Comparison of ENCODE assay signal across 9 cellular contexts in genomic region chr11:130427581-130428211, GRCh38. TPM values are rescaled to one million over a fixed set of nuclear protein-coding genes. Genes with fewer than 3 reads are reported as not detected.
A peak's percentile ranks its signal among the peaks of the same experiment; 100 is the strongest.
DNase-seq lines count a peak whose midpoint lies in the region; ATAC-seq and FAIRE-seq lines count a peak whose summit lies in the region.
"Had no signal": no experiment of that assay in that cellular context is flagged by ENCODE, and none has a peak within 500 bp of the region (broad histone marks: within the 10 kb centered on the region; RNA-seq: fewer than 3 reads in every experiment).

No MANE protein-coding gene starts in this region.

- H3K27ac ChIP-seq in aorta (ENCODE audit: low read depth in 1 of 2, low read length in 2 of 2), result no peak overlapping the region

- no peaks in the 10 kb centered on the region for H3K9me3 ChIP-seq in aorta (ENCODE audit: control insufficient read depth, low read length)

- 0 to 1% methylated on average over 65 to 72 of the region's 72 CpGs for WGBS in aorta, 2 donors

- H3K27me3 ChIP-seq in aorta (ENCODE audit: control insufficient read depth in 1 of 2, insufficient read depth in 2 of 2, low read length in 1 of 2), result no peaks in the 10 kb centered on the region

- H3K4me1 ChIP-seq in aorta (ENCODE audit: control insufficient read depth in 1 of 2, insufficient read depth in 2 of 2, low read length in 2 of 2), result no peaks in the 10 kb centered on the region

- FAIRE-seq in HTR-8/SVneo (lab: Jason Lieb, UNC), result no peak

- intact Hi-C loops in Right ventricle myocardium inferior (cut with DNase I), result no loop called here
- intact Hi-C loops in cardiac septum (cut with DNase I), result loop anchor here (2.0 to 5.0 kb wide), 2 partner anchors 37 to 215 kb away; no protein-coding TSS in a partner anchor
- intact Hi-C loops in aorta (cut with DNase I), result loop anchor here (2.0 to 5.0 kb wide), 4 partner anchors 35 to 490 kb away; partner anchors contain the start of gene SNX19 (in 1 of the 2)

- no peak for ATAC-seq in Right ventricle myocardium inferior
- ATAC-seq in aorta (ENCODE audit: low FRiP score), result no peak

- H3K36me3 ChIP-seq in aorta (ENCODE audit: control insufficient read depth in 1 of 2, insufficient read depth in 2 of 2, low read length in 1 of 2), result no peaks in the 10 kb centered on the region

- DNase-seq in Right ventricle myocardium inferior (ENCODE audit: missing footprints), result peak; percentile 62
- no peak for DNase-seq in cardiac septum (ENCODE audit: low spot score)
- DNase-seq in dermis blood vessel endothelial cell, result peak; percentile 14
- peak; percentile 26 for DNase-seq in midbrain (lab: John Stamatoyannopoulos, UW)
- peak in 1 of 2 donors; percentile 86 for DNase-seq in aorta
- DNase-seq in HTR-8/SVneo (ENCODE audit: insufficient read length, low spot score), result no peak
- no peak for DNase-seq in NK-92 (lab: John Stamatoyannopoulos, UW; ENCODE audit: unreplicated experiment)
- no peak for DNase-seq in HCEC 1CT

- H3K4me3 ChIP-seq in aorta (ENCODE audit: low read length in 2 of 2), result peak overlapping the region; percentile 66 to 70

RNA-seq across cellular contexts. Expression of gene ADAMTS8, which starts 0.7 kb away (rescaled TPM):
- total RNA-seq in Right ventricle myocardium inferior (0.57 TPM), cardiac septum (3.9 TPM), dermis blood vessel endothelial cell (not detected in 2 replicates), aorta (10 to 100 TPM in 1 of 2 donors, 1 to 10 TPM in 1; 8.7 to 64.9 TPM)
- polyA plus RNA-seq in aorta, result 1 to 10 TPM; 3.3 to 5.7 TPM
- total RNA-seq: HT1080 had no signal

RNA-seq across cellular contexts. Expression of gene ADAMTS15, which starts 20.7 kb away (rescaled TPM):
- total RNA-seq in Right ventricle myocardium inferior (45.6 TPM), cardiac septum (8.5 TPM), dermis blood vessel endothelial cell (2.7 and 4.6 TPM in 2 replicates), aorta (10 to 100 TPM in 1 of 2 donors, 1 to 10 TPM in 1; 8.0 to 16.0 TPM)
- 1 to 10 TPM; 1.9 to 4.6 TPM for polyA plus RNA-seq in aorta

Comparison
In these comparisons a context has a peak if more than half of its experiments do, and no peak if none do; other contexts are left out.
1. DNase-seq: peak in Right ventricle myocardium inferior (single experiment), dermis blood vessel endothelial cell (single experiment) and midbrain (single experiment); none in cardiac septum (single experiment), HTR-8/SVneo (single experiment), NK-92 (single experiment) and HCEC 1CT (single experiment).